In the genomic region with DNA sequence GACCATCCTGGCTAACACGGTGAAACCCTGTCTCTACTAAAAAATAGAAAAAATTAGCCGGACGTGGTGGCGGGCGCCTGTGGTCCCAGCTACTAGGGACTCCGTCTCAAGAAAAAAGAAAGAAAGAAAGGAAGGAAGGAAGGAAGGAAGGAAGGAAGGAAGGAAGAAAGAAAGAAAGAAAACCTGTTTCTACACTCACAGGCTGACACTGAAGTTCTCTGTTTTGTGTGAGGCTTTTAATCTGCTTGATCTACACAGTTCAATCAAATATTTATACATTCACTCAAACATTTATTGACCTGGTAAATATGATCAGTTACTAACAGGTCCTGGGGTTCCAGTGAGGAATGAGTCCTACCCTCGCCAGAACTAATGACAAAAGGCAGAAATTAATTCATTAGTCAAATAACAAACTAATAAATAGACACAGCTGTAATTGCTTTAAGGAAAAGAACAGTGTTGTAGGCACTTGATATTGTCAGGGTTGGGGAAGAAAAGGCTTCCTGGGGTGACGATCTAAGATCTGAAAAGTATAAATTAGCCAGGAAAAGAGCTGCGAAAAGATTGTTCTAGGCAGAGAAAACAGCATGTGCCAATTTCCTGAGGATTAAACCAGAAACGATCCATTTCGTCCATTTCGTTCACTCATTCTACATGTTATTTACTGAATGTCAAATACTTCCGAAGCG, we compare ENCODE assay signal across 1 cellular context.
TF ChIP-seq lines count a peak whose summit lies in the region.

No MANE protein-coding gene starts in this region.

TF ChIP-seq in GM12878, 131 proteins besides CTCF, POLR2A, EP300 and RAD21:
- TF ChIP-seq SPI1 (IDR thresholded peaks at IDR 0.05; ENCODE audit: borderline replicate concordance, insufficient read depth, low read depth, low read length) (no peak), ZSCAN29 (IDR thresholded peaks at IDR 0.05) (no peak), HDGF (IDR thresholded peaks at IDR 0.05) (no peak), RB1 (IDR thresholded peaks at IDR 0.05; ENCODE audit: borderline replicate concordance) (no peak), ATF7 (IDR thresholded peaks at IDR 0.05; ENCODE audit: low read depth) (no peak), ETV6 (conservative IDR thresholded peaks at IDR 0.05 in 1 of 2, IDR thresholded peaks at IDR 0.05 in 1 of 2; ENCODE audit: borderline replicate concordance in 1 of 2, low read depth in 1 of 2) (no peak; a peak in 1 of 4 replicates), EZH2 (IDR thresholded peaks at IDR 0.05; ENCODE audit: borderline replicate concordance, control insufficient read depth, low read depth, low read length) (no peak), ZNF24 (IDR thresholded peaks at IDR 0.05) (no peak), CHD4 (IDR thresholded peaks at IDR 0.05) (no peak), CHD2 (IDR thresholded peaks at IDR 0.05; ENCODE audit: borderline replicate concordance, low read depth, low read length) (no peak), GABPA (IDR thresholded peaks at IDR 0.05; ENCODE audit: low read depth) (no peak), SREBF1 (IDR thresholded peaks at IDR 0.05; ENCODE audit: low read length) (no peak), ZNF384 (IDR thresholded peaks at IDR 0.05; ENCODE audit: borderline replicate concordance, low read depth, low read length) (no peak)
- TF ChIP-seq, protein P1, sequence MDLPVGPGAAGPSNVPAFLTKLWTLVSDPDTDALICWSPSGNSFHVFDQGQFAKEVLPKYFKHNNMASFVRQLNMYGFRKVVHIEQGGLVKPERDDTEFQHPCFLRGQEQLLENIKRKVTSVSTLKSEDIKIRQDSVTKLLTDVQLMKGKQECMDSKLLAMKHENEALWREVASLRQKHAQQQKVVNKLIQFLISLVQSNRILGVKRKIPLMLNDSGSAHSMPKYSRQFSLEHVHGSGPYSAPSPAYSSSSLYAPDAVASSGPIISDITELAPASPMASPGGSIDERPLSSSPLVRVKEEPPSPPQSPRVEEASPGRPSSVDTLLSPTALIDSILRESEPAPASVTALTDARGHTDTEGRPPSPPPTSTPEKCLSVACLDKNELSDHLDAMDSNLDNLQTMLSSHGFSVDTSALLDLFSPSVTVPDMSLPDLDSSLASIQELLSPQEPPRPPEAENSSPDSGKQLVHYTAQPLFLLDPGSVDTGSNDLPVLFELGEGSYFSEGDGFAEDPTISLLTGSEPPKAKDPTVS (IDR thresholded peaks at IDR 0.05; ENCODE audit: low read depth, low read length) = no peak
